8 cellular contexts compared by ENCODE assay signal in genomic region chr10:124152139-124152780, GRCh38. TPM values are rescaled to one million over a fixed set of nuclear protein-coding genes. Genes with fewer than 3 reads are reported as not detected.
A peak's percentile ranks its signal among the peaks of the same experiment; 100 is the strongest.
DNase-seq lines count a peak whose midpoint lies in the region; ATAC-seq and TF ChIP-seq lines count a peak whose summit lies in the region.

No MANE protein-coding gene starts in this region.

- no peaks in the 10 kb centered on the region for H3K27me3 ChIP-seq in adrenal gland

- no peak for TF ChIP-seq CTCF in adrenal gland (IDR thresholded peaks at IDR 0.05)

- 33 to 57% (median 44%) methylated on average over 11 to 25 of the region's 25 CpGs for WGBS in adrenal gland, 4 donors

- ATAC-seq in GM21619 (IDR thresholded peaks at IDR 0.05; ENCODE audit: unreplicated experiment) = no peak
- ATAC-seq in HG03520 (IDR thresholded peaks at IDR 0.05; ENCODE audit: unreplicated experiment) = no peak

- peak overlapping the region in 3 of 5 donors; percentile 6 to 81 (median 57) for H3K27ac ChIP-seq in adrenal gland
- no peak overlapping the region for H3K27ac ChIP-seq in substantia nigra (ENCODE audit: low read depth, low read length, poor library complexity, severe bottlenecking)

- no peak for TF ChIP-seq POLR2A in adrenal gland (IDR thresholded peaks at IDR 0.05)

- peaks cover 16 to 29% of the 10 kb centered on the region in 2 donors for H3K4me1 ChIP-seq in adrenal gland (replicated peaks in 1 of 2)

- no peaks in the 10 kb centered on the region for H3K36me3 ChIP-seq in adrenal gland (replicated peaks in 1 of 2)

- intact Hi-C loops in adrenal gland (cut with DNase I) = no loop called here

- DNase-seq in HPDE6-E6E7 (ENCODE audit: extremely low spot score) (peak; percentile 87), adrenal gland (peak in 5 of 7 donors; percentile 38 to 71 (median 42)), iris pigment epithelial cell (ENCODE audit: low read depth) (peak; percentile 78), substantia nigra (lab: John Stamatoyannopoulos, UW) (peak in 27 of 49 donors; percentile 7 to 65 (median 37)), T-helper 2 cell (no peak), OCI-M2 (lab: John Stamatoyannopoulos, UW; ENCODE audit: unreplicated experiment) (no peak)

- no peak overlapping the region for H3K4me3 ChIP-seq in adrenal gland

- H3K9me3 ChIP-seq in adrenal gland (replicated peaks in 1 of 3) = no peaks in the 10 kb centered on the region

RNA-seq across cellular contexts. Expression of gene CHST15, which starts 58.9 kb away (rescaled TPM):
- total RNA-seq in adrenal gland = 10 to 100 TPM; 24.0 to 54.5 (median 39.8) TPM
- 10 to 100 TPM in 1 of 3 donors, 1 to 10 TPM in 2; 5.2 to 15.7 (median 8.1) TPM for polyA plus RNA-seq in adrenal gland

Comparison
In these comparisons a context has a peak if more than half of its experiments do, and no peak if none do; other contexts are left out.
1. DNase-seq: peak in HPDE6-E6E7 (single experiment), adrenal gland (5 of 7), iris pigment epithelial cell (single experiment) and substantia nigra (27 of 49); none in T-helper 2 cell (0 of 5) and OCI-M2 (single experiment).